In genomic region chr11:75603791-75604736, GRCh38 we compare ENCODE assay signal across 14 cellular contexts. TPM values are rescaled to one million over a fixed set of nuclear protein-coding genes. Genes with fewer than 3 reads are reported as not detected.
A peak's percentile ranks its signal among the peaks of the same experiment; 100 is the strongest.
DNase-seq lines count a peak whose midpoint lies in the region; ATAC-seq and TF ChIP-seq lines count a peak whose summit lies in the region.
"Had no signal": no experiment of that assay in that cellular context is flagged by ENCODE, and none has a peak within 500 bp of the region (broad histone marks: within the 10 kb centered on the region; RNA-seq: fewer than 3 reads in every experiment).

No MANE protein-coding gene starts in this region.

- peak; percentile 90 for DNase-seq in EL
- peak; percentile 18 for DNase-seq in RKO (ENCODE audit: low spot score)
- peak; percentile 86 for DNase-seq in skeletal muscle cell (ENCODE audit: low read depth)
- DNase-seq in NCI-H2196 treated with DMSO at 0.1 percent for 48 hours (lab: John Stamatoyannopoulos, UW; ENCODE audit: unreplicated experiment): no peak
- no peak for DNase-seq in SK-N-DZ (ENCODE audit: low spot score)
- no peak for DNase-seq in GM20000 (ENCODE audit: low spot score)
- DNase-seq: activated CD4-positive, alpha-beta T cell treated with anti-CD3 and anti-CD28 coated beads for 4 hours; activated effector memory CD4-positive, alpha-beta T cell treated with Interleukin-2 at 50 U/mL for 16 hours; effector memory CD4-positive, alpha-beta T cell; kidney glomerular epithelial cell; NCI-H2107; stimulated activated CD4-positive, alpha-beta T cell treated with anti-CD3 and anti-CD28 coated beads, Interleukin-2, amount 100 ng/mL, for 48 hours had no signal

- TF ChIP-seq CTCF in GM20000 (IDR thresholded peaks at IDR 0.05; ENCODE audit: extremely low read depth, missing control alignments): no peak

- ATAC-seq in esophagus mucosa (peak; percentile 27), GM21717 (IDR thresholded peaks at IDR 0.05; ENCODE audit: unreplicated experiment) (no peak)

- no peak overlapping the region for H3K4me3 ChIP-seq in skeletal muscle cell (ENCODE audit: low read depth, low read length)

RNA-seq across cellular contexts. Expression of gene SERPINH1, which starts 42.0 kb away (rescaled TPM):
- 23.8 TPM for total RNA-seq in esophagus mucosa
- polyA plus RNA-seq in SK-N-DZ (2014; cell fraction: cytosol; rRNA removed): 72.3 and 87.9 TPM in 2 replicates
- 29.8 and 41.3 TPM in 2 replicates for polyA plus RNA-seq in SK-N-DZ (2014; cell fraction: nucleus; rRNA removed)

Comparison
In these comparisons a context has a peak if more than half of its experiments do, and no peak if none do; other contexts are left out.
1. DNase-seq: peak in EL (single experiment), RKO (single experiment) and skeletal muscle cell (single experiment); none in NCI-H2196 treated with DMSO at 0.1 percent for 48 hours (single experiment), SK-N-DZ (single experiment) and GM20000 (single experiment).